Comparison of ENCODE assay signal across 12 cellular contexts in genomic region chr22:46251816-46252380, GRCh38. TPM values are rescaled to one million over a fixed set of nuclear protein-coding genes. Genes with fewer than 3 reads are reported as not detected.
DNase-seq lines count a peak whose midpoint lies in the region; ATAC-seq, FAIRE-seq and TF ChIP-seq lines count a peak whose summit lies in the region.
"Had no signal": no experiment of that assay in that cellular context is flagged by ENCODE, and none has a peak within 500 bp of the region (broad histone marks: within the 10 kb centered on the region; RNA-seq: fewer than 3 reads in every experiment).

No MANE protein-coding gene starts in this region.

- DNase-seq in Karpas-422 (no peak), GM12878 (ENCODE audit: low read depth, low spot score) (no peak), mucosa of descending colon (no peak), trophoblast cell (no peak)
- DNase-seq: colonic mucosa; foreskin melanocyte; NCI-H510A; ovary; stimulated activated CD4-positive, alpha-beta T cell treated with anti-CD3 and anti-CD28 coated beads, Interleukin-4, amount 100 ng/mL, for 4 hours; testis had no signal

- SMC1A ChIA-PET in GM12878 (lab: Charles Lee; ENCODE audit: uncharacterized antibody, unreplicated experiment), result interaction anchor here (0.9 kb wide), 1 partner anchor 10 kb away, joined by 3 read pairs; no protein-coding TSS in a partner anchor

- TSS peak; percentile 76 for BruUV-seq in GM12878 (replicated peaks; lab: Mats Ljungman, UMichigan)

- H4K12ac ChIP-seq in trophoblast cell (ENCODE audit: low read depth, low read length), result no peak overlapping the region

- in situ Hi-C loops in GM12878 (cut with MboI), result no loop called here

- H3K27me3 ChIP-seq in BLaER1 (no peaks in the 10 kb centered on the region), Karpas-422 (ENCODE audit: low read length) (no peaks in the 10 kb centered on the region), GM12878 (replicated peaks in 1 of 2; ENCODE audit: control insufficient read depth in 2 of 2, insufficient read depth in 2 of 2, low read length in 1 of 2) (no peaks in the 10 kb centered on the region), trophoblast cell (ENCODE audit: insufficient read depth, low read length) (no peaks in the 10 kb centered on the region)
- H3K27me3 ChIP-seq: colonic mucosa, ovary, testis had no signal

- H3K36me3 ChIP-seq in BLaER1, result 0 out of 2 replicates have a peak, but pooled peaks cover 4% of the 10 kb centered on the region
- no peaks in the 10 kb centered on the region for H3K36me3 ChIP-seq in Karpas-422 (ENCODE audit: insufficient read depth, low read length)
- H3K36me3 ChIP-seq in GM12878 (ENCODE audit: control insufficient read depth in 2 of 2, insufficient read depth in 2 of 2, low read length in 1 of 2), result no peaks in the 10 kb centered on the region
- H3K36me3 ChIP-seq in mucosa of descending colon (ENCODE audit: low read depth), result no peaks in the 10 kb centered on the region
- H3K36me3 ChIP-seq in trophoblast cell (ENCODE audit: control insufficient read depth in 1 of 2, insufficient read depth in 2 of 2, low read length in 2 of 2), result no peaks in the 10 kb centered on the region
- H3K36me3 ChIP-seq: colonic mucosa, ovary had no signal

- H3K14ac ChIP-seq in trophoblast cell (ENCODE audit: low read length), result no peak overlapping the region

- H4K8ac ChIP-seq in trophoblast cell (ENCODE audit: low read depth, low read length), result no peak overlapping the region

- H4K20me1 ChIP-seq in BLaER1 (no peaks in the 10 kb centered on the region), Karpas-422 (ENCODE audit: insufficient read depth, low read depth, low read length) (no peaks in the 10 kb centered on the region), GM12878 (ENCODE audit: control insufficient read depth, insufficient read depth) (no peaks in the 10 kb centered on the region)

- 93% methylated on average over 9 of the region's 9 CpGs for WGBS in GM12878 (ENCODE audit: insufficient coverage, insufficient replicate concordance, low lambda C conversion rate, missing lambda C conversion rate)
- WGBS in trophoblast cell (ENCODE audit: extremely low coverage, insufficient coverage, insufficient read length), result no CpG with 5 or more reads among the region's 9 CpGs

- H3K79me2 ChIP-seq in Karpas-422 (ENCODE audit: low read length), result peaks cover 9% of the 10 kb centered on the region
- peaks cover 16% of the 10 kb centered on the region for H3K79me2 ChIP-seq in GM12878 (ENCODE audit: control insufficient read depth, insufficient read depth, low read length)
- H3K79me2 ChIP-seq in trophoblast cell (ENCODE audit: control insufficient read depth, insufficient read depth, low read length, poor library complexity), result peaks cover 9% of the 10 kb centered on the region

- no peak overlapping the region for H2BK12ac ChIP-seq in trophoblast cell (ENCODE audit: low read length)

- H3K9me3 ChIP-seq in BLaER1 (peaks cover 8% of the 10 kb centered on the region), Karpas-422 (ENCODE audit: low read length) (no peaks in the 10 kb centered on the region), GM12878 (replicated peaks; ENCODE audit: control insufficient read depth, insufficient read depth, low read length) (no peaks in the 10 kb centered on the region), mucosa of descending colon (no peaks in the 10 kb centered on the region), trophoblast cell (ENCODE audit: insufficient read depth, low read depth, low read length) (peaks cover 1% of the 10 kb centered on the region)
- H3K9me3 ChIP-seq: colonic mucosa, ovary, testis had no signal

- H4K91ac ChIP-seq in trophoblast cell (ENCODE audit: low read depth, low read length), result no peak overlapping the region

- CTCF ChIA-PET in GM12878 (lab: Yijun Ruan, JAX), result interaction anchor here (0.6 to 1.5 kb wide), 5 partner anchors 15 to 871 kb away, joined by 3 to 4 read pairs (median 3); partner anchors contain the start of gene GTSE1

- FAIRE-seq in GM12878 (lab: Jason Lieb, UNC), result no peak

- no peak for TF ChIP-seq RAD21 in GM12878 (IDR thresholded peaks at IDR 0.05; ENCODE audit: insufficient read depth, low read depth, low read length)

- no peak overlapping the region for H2AK5ac ChIP-seq in trophoblast cell (ENCODE audit: low read length)

- ATAC-seq in GM12878, result no peak
- no peak for ATAC-seq in HG03025 (IDR thresholded peaks at IDR 0.05; ENCODE audit: low FRiP score, unreplicated experiment)
- ATAC-seq in mucosa of descending colon, result no peak

- no peak overlapping the region for H3K27ac ChIP-seq in BLaER1
- no peak overlapping the region for H3K27ac ChIP-seq in Karpas-422 (ENCODE audit: low read length)
- no peak overlapping the region for H3K27ac ChIP-seq in GM12878 (ENCODE audit: control insufficient read depth, insufficient read depth)
- no peak overlapping the region for H3K27ac ChIP-seq in trophoblast cell (ENCODE audit: low read depth, low read length)
- H3K27ac ChIP-seq: colonic mucosa, ovary had no signal

- H3K9ac ChIP-seq in BLaER1, result no peak overlapping the region
- H3K9ac ChIP-seq in Karpas-422 (ENCODE audit: low read length), result no peak overlapping the region
- no peak overlapping the region for H3K9ac ChIP-seq in GM12878 (ENCODE audit: control insufficient read depth, insufficient read depth, low read length)
- no peak overlapping the region for H3K9ac ChIP-seq in trophoblast cell (ENCODE audit: low read length)

- H2BK120ac ChIP-seq in trophoblast cell (ENCODE audit: insufficient read depth, low read length, poor library complexity), result no peak overlapping the region

- H2AFZ ChIP-seq in Karpas-422 (ENCODE audit: low read length) (no peak overlapping the region), GM12878 (ENCODE audit: control insufficient read depth, low read depth, low read length) (no peak overlapping the region), trophoblast cell (ENCODE audit: insufficient read depth, low read length, poor library complexity) (no peak overlapping the region)

- no peak for TF ChIP-seq CTCF in GM12878 (IDR thresholded peaks at IDR 0.05 in 2 of 3, conservative IDR thresholded peaks at IDR 0.05 in 1 of 3; ENCODE audit: control insufficient read depth in 2 of 3, extremely low read depth in 1 of 3, insufficient read depth in 1 of 3, low read depth in 3 of 3, low read length in 3 of 3)
- TF ChIP-seq CTCF in mucosa of descending colon (IDR thresholded peaks at IDR 0.05), result no peak

- no peak overlapping the region for H3K4ac ChIP-seq in trophoblast cell (ENCODE audit: low read depth, low read length)

- RAD21 ChIA-PET in GM12878 (lab: Charles Lee; ENCODE audit: unreplicated experiment), result no interaction called here

- POLR2A ChIA-PET in GM12878 (lab: Charles Lee), result no interaction called here

- no peak for TF ChIP-seq EP300 in GM12878 (IDR thresholded peaks at IDR 0.05; ENCODE audit: borderline replicate concordance in 1 of 2, control insufficient read depth in 1 of 2, low read depth in 2 of 2, low read length in 2 of 2)

- H3K18ac ChIP-seq in trophoblast cell (ENCODE audit: low read length), result no peak overlapping the region

- peaks cover 10% of the 10 kb centered on the region for H3K79me1 ChIP-seq in trophoblast cell (ENCODE audit: low read length)

- peaks cover 51% of the 10 kb centered on the region for H3K4me1 ChIP-seq in BLaER1
- H3K4me1 ChIP-seq in Karpas-422 (ENCODE audit: low read length), result peaks cover 23% of the 10 kb centered on the region
- H3K4me1 ChIP-seq in GM12878 (ENCODE audit: control insufficient read depth, insufficient read depth, low read length), result peaks cover 7% of the 10 kb centered on the region; the same call in 1 of the 2 replicates
- H3K4me1 ChIP-seq in mucosa of descending colon (ENCODE audit: low read depth), result peaks cover 11% of the 10 kb centered on the region
- H3K4me1 ChIP-seq in trophoblast cell (ENCODE audit: control insufficient read depth in 1 of 2, insufficient read depth in 2 of 2, low read length in 2 of 2), result peaks cover 7 to 9% of the 10 kb centered on the region in 2 experiments

- no peak overlapping the region for H2BK5ac ChIP-seq in trophoblast cell (ENCODE audit: low read depth, low read length, poor library complexity)

- H3K4me3 ChIP-seq in BLaER1, result no peak overlapping the region
- no peak overlapping the region for H3K4me3 ChIP-seq in Karpas-422 (ENCODE audit: low read length)
- peak overlapping the region; percentile 77; the same call in 1 of the 2 replicates for H3K4me3 ChIP-seq in GM12878
- no peak overlapping the region for H3K4me3 ChIP-seq in mucosa of descending colon
- no peak overlapping the region for H3K4me3 ChIP-seq in trophoblast cell (ENCODE audit: low read depth, low read length)

- intact Hi-C loops in GM12878 (cut with micrococcal nuclease; ENCODE audit: unreplicated experiment) (loop anchor here (5.0 kb wide), 2 partner anchors 45 to 100 kb away; partner anchors contain the start of genes GTSE1 and PPARA), mucosa of descending colon (cut with DNase I, micrococcal nuclease) (no loop called here)

- no peak overlapping the region for H3K23ac ChIP-seq in trophoblast cell (ENCODE audit: low read length)

- TF ChIP-seq POLR2A in GM12878 (IDR thresholded peaks at IDR 0.05; ENCODE audit: low read depth, low read length), result no peak

- no peaks in the 10 kb centered on the region for H3K9me2 ChIP-seq in Karpas-422 (replicated peaks; ENCODE audit: insufficient read depth, low read length)

- 0 out of 2 replicates have a peak overlapping the region, but pooled peaks have one; percentile 81 for H3K4me2 ChIP-seq in BLaER1
- H3K4me2 ChIP-seq in Karpas-422 (ENCODE audit: low read depth, low read length, poor library complexity, severe bottlenecking), result peak overlapping the region; percentile 88
- no peak overlapping the region for H3K4me2 ChIP-seq in GM12878 (ENCODE audit: control insufficient read depth, insufficient read depth)
- no peak overlapping the region for H3K4me2 ChIP-seq in trophoblast cell (ENCODE audit: low read length)

RNA-seq across cellular contexts. Expression of gene CDPF1, which starts 1.8 kb away (rescaled TPM):
- total RNA-seq in Karpas-422 (2014; rRNA removed; shearing (Covaris generic); ENCODE audit: low replicate concordance), result 9.8 and 20.7 TPM in 2 replicates
- total RNA-seq in GM12878 (2013; cell fraction: nucleolus; rRNA removed), result 12.0 and 17.1 TPM in 2 replicates
- total RNA-seq in GM12878 (2014; rRNA removed) (11.1 and 13.3 TPM in 2 replicates), GM12878 (2014; rRNA removed; fragmentation: Illumina TruSeq; extraction: Trizol) (5.5 and 6.1 TPM in 2 replicates), GM12878 (2021) (7.2 and 7.8 TPM in 2 replicates), mucosa of descending colon (10 to 100 TPM in 1 of 3 donors, 1 to 10 TPM in 2; 6.6 to 10.4 (median 6.7) TPM)
- polyA plus RNA-seq in GM12878 (2011; ENCODE audit: low read depth), result 5.1 TPM
- polyA plus RNA-seq in GM12878 (2011; rRNA removed) (7.4 and 8.6 TPM in 2 replicates), GM12878 (2014; fragmentation: Illumina TruSeq; extraction: Trizol) (3.1 and 6.4 TPM in 2 replicates), GM12878 (2014; fragmentation: Nextera tagmentation; extraction: Ambion mirVana) (1 to 10 TPM; 1.0 to 2.2 TPM), GM12878 (2014; rRNA removed) (13.0 and 22.4 TPM in 2 replicates), GM12878 (2016; fragmentation: Nextera tagmentation; extraction: Ambion mirVana) (10 to 100 TPM; 15.5 to 18.2 TPM)
- polyA plus RNA-seq in GM12878 (2011; cell fraction: cytosol; rRNA removed), result 12.3 and 17.6 TPM in 2 replicates
- polyA plus RNA-seq in GM12878 (2011; cell fraction: nucleus; rRNA removed), result 29.8 and 30.2 TPM in 2 replicates
- polyA plus RNA-seq in GM12878 (2012), result 8.3 and 9.1 TPM in 2 replicates
- 2.0 and 5.4 TPM in 2 replicates for polyA minus RNA-seq in GM12878 (2011; rRNA and poly(A)+ RNA removed)
- polyA minus RNA-seq in GM12878 (2011; cell fraction: cytosol; rRNA and poly(A)+ RNA removed), result 0.94 and 1.5 TPM in 2 replicates
- 3.9 and 5.1 TPM in 2 replicates for polyA minus RNA-seq in GM12878 (2011; cell fraction: nucleus; rRNA and poly(A)+ RNA removed)
- polyA plus RNA-seq in trophoblast cell (2013), result 5.5 and 5.9 TPM in 2 replicates

RNA-seq across cellular contexts. Expression of gene PKDREJ, which starts 11.2 kb away (rescaled TPM):
- total RNA-seq in Karpas-422 (2014; rRNA removed; shearing (Covaris generic); ENCODE audit: low replicate concordance), result not detected in 2 replicates
- not detected in 2 replicates for total RNA-seq in GM12878 (2013; cell fraction: nucleolus; rRNA removed)
- not detected in 2 replicates for total RNA-seq in GM12878 (2014; rRNA removed)
- total RNA-seq in GM12878 (2014; rRNA removed; fragmentation: Illumina TruSeq; extraction: Trizol), result not detected in 2 replicates
- total RNA-seq in GM12878 (2021), result not detected in 2 replicates
- polyA plus RNA-seq in GM12878 (2011; ENCODE audit: low read depth), result not detected
- polyA plus RNA-seq in GM12878 (2011; rRNA removed), result not detected in 2 replicates
- not detected in 2 replicates for polyA plus RNA-seq in GM12878 (2011; cell fraction: cytosol; rRNA removed)
- polyA plus RNA-seq in GM12878 (2011; cell fraction: nucleus; rRNA removed), result not detected in 2 replicates
- polyA plus RNA-seq in GM12878 (2012), result 0.01 and 0.03 TPM in 2 replicates
- not detected in 2 replicates for polyA plus RNA-seq in GM12878 (2014; fragmentation: Illumina TruSeq; extraction: Trizol)
- under 1 TPM in 1 of 2 experiments, not detected in 1; 0.02 TPM for polyA plus RNA-seq in GM12878 (2014; fragmentation: Nextera tagmentation; extraction: Ambion mirVana)
- polyA plus RNA-seq in GM12878 (2014; rRNA removed), result 0.01 TPM in 1 of 2 replicates, not detected in the other
- polyA plus RNA-seq in GM12878 (2016; fragmentation: Nextera tagmentation; extraction: Ambion mirVana), result under 1 TPM in 1 of 2 experiments, not detected in 1; 0.03 TPM
- not detected in 2 replicates for polyA minus RNA-seq in GM12878 (2011; rRNA and poly(A)+ RNA removed)
- not detected in 2 replicates for polyA minus RNA-seq in GM12878 (2011; cell fraction: cytosol; rRNA and poly(A)+ RNA removed)
- polyA minus RNA-seq in GM12878 (2011; cell fraction: nucleus; rRNA and poly(A)+ RNA removed), result not detected in 2 replicates
- total RNA-seq in mucosa of descending colon, result under 1 TPM; 0.35 to 0.75 (median 0.36) TPM
- under 0.01 TPM in 2 replicates for polyA plus RNA-seq in trophoblast cell (2013)

RNA-seq across cellular contexts. Expression of gene TTC38, which starts 15.9 kb away (rescaled TPM):
- 21.9 and 23.3 TPM in 2 replicates for total RNA-seq in Karpas-422 (2014; rRNA removed; shearing (Covaris generic); ENCODE audit: low replicate concordance)
- 53.3 and 65.3 TPM in 2 replicates for total RNA-seq in GM12878 (2013; cell fraction: nucleolus; rRNA removed)
- total RNA-seq in GM12878 (2014; rRNA removed) (14.7 and 19.1 TPM in 2 replicates), GM12878 (2014; rRNA removed; fragmentation: Illumina TruSeq; extraction: Trizol) (6.8 and 7.6 TPM in 2 replicates), GM12878 (2021) (11.2 and 13.7 TPM in 2 replicates), mucosa of descending colon (100 to 1,000 TPM in 1 of 3 donors, 10 to 100 TPM in 2; 70.2 to 157 (median 90.7) TPM)
- 12.1 TPM for polyA plus RNA-seq in GM12878 (2011; ENCODE audit: low read depth)
- polyA plus RNA-seq in GM12878 (2011; rRNA removed) (26.1 and 39.9 TPM in 2 replicates), GM12878 (2014; fragmentation: Illumina TruSeq; extraction: Trizol) (3.1 and 6.5 TPM in 2 replicates), GM12878 (2014; fragmentation: Nextera tagmentation; extraction: Ambion mirVana) (1 to 10 TPM in 1 of 2 experiments, under 1 TPM in 1; 0.58 to 1.6 TPM), GM12878 (2014; rRNA removed) (12.3 and 19.4 TPM in 2 replicates), GM12878 (2016; fragmentation: Nextera tagmentation; extraction: Ambion mirVana) (10 to 100 TPM; 17.5 to 17.9 TPM)
- polyA plus RNA-seq in GM12878 (2011; cell fraction: cytosol; rRNA removed), result 53.7 and 71.4 TPM in 2 replicates
- polyA plus RNA-seq in GM12878 (2011; cell fraction: nucleus; rRNA removed), result 75.9 and 82.3 TPM in 2 replicates
- 17.4 and 19.3 TPM in 2 replicates for polyA plus RNA-seq in GM12878 (2012)
- 27.6 and 44.5 TPM in 2 replicates for polyA minus RNA-seq in GM12878 (2011; rRNA and poly(A)+ RNA removed)
- 17.1 and 18.6 TPM in 2 replicates for polyA minus RNA-seq in GM12878 (2011; cell fraction: cytosol; rRNA and poly(A)+ RNA removed)
- polyA minus RNA-seq in GM12878 (2011; cell fraction: nucleus; rRNA and poly(A)+ RNA removed), result 20.3 and 27.9 TPM in 2 replicates
- polyA plus RNA-seq in trophoblast cell (2013), result 11.4 and 12.4 TPM in 2 replicates

RNA-seq across cellular contexts. Expression of gene GTSE1, which starts 44.8 kb away (rescaled TPM):
- 15.3 TPM in 2 replicates for total RNA-seq in Karpas-422 (2014; rRNA removed; shearing (Covaris generic); ENCODE audit: low replicate concordance)
- total RNA-seq in GM12878 (2013; cell fraction: nucleolus; rRNA removed), result 24.9 and 27.6 TPM in 2 replicates
- total RNA-seq in GM12878 (2014; rRNA removed) (25.9 and 27.4 TPM in 2 replicates), GM12878 (2014; rRNA removed; fragmentation: Illumina TruSeq; extraction: Trizol) (21.8 and 23.3 TPM in 2 replicates), GM12878 (2021) (43.9 and 46.2 TPM in 2 replicates), mucosa of descending colon (10 to 100 TPM in 1 of 3 donors, 1 to 10 TPM in 2; 1.6 to 10.9 (median 3.6) TPM)
- 9.6 TPM for polyA plus RNA-seq in GM12878 (2011; ENCODE audit: low read depth)
- polyA plus RNA-seq in GM12878 (2011; rRNA removed) (15.9 and 21.6 TPM in 2 replicates), GM12878 (2014; fragmentation: Illumina TruSeq; extraction: Trizol) (30.8 and 37.1 TPM in 2 replicates), GM12878 (2014; fragmentation: Nextera tagmentation; extraction: Ambion mirVana) (1 to 10 TPM; 6.6 to 10.0 TPM), GM12878 (2014; rRNA removed) (43.0 and 45.2 TPM in 2 replicates), GM12878 (2016; fragmentation: Nextera tagmentation; extraction: Ambion mirVana) (10 to 100 TPM; 43.9 to 44.5 TPM)
- polyA plus RNA-seq in GM12878 (2011; cell fraction: cytosol; rRNA removed), result 25.5 and 28.6 TPM in 2 replicates
- polyA plus RNA-seq in GM12878 (2011; cell fraction: nucleus; rRNA removed), result 32.2 and 57.3 TPM in 2 replicates
- polyA plus RNA-seq in GM12878 (2012), result 17.0 and 17.2 TPM in 2 replicates
- polyA minus RNA-seq in GM12878 (2011; rRNA and poly(A)+ RNA removed), result 11.3 and 18.4 TPM in 2 replicates
- 15.4 and 17.2 TPM in 2 replicates for polyA minus RNA-seq in GM12878 (2011; cell fraction: cytosol; rRNA and poly(A)+ RNA removed)
- polyA minus RNA-seq in GM12878 (2011; cell fraction: nucleus; rRNA and poly(A)+ RNA removed), result 9.9 and 17.7 TPM in 2 replicates
- 20.9 and 23.5 TPM in 2 replicates for polyA plus RNA-seq in trophoblast cell (2013)

Comparison
In these comparisons a context has a peak if more than half of its experiments do, and no peak if none do; other contexts are left out.
1. H3K4me2 ChIP-seq: peak in BLaER1 (single experiment) and Karpas-422 (single experiment); none in GM12878 (single experiment) and trophoblast cell (single experiment).